ENCODE assay signal across 6 cellular contexts in genomic region chr2:64925930-64926722, GRCh38.
DNase-seq lines count a peak whose midpoint lies in the region; ATAC-seq, FAIRE-seq and TF ChIP-seq lines count a peak whose summit lies in the region.
"Not testable (repeated sequence)": the region's sequence is repeated elsewhere in the genome, so short reads cannot be mapped to it uniquely, and the experiment has no call there.

No MANE protein-coding gene starts in this region.

- not testable (repeated sequence) for H3K9me3 ChIP-seq in HEK293 (ENCODE audit: control insufficient read depth, insufficient read depth, low read depth, low read length); HepG2 (ENCODE audit: low read length); sigmoid colon
- H3K9me3 ChIP-seq in GM12878 (replicated peaks; ENCODE audit: control insufficient read depth, insufficient read depth, low read length): peaks cover 32% of the 10 kb centered on the region

- not testable (repeated sequence) for TF ChIP-seq CTCF in HEK293 (tag by site-specific recombination; IDR thresholded peaks at IDR 0.05); GM12878 (IDR thresholded peaks at IDR 0.05 in 2 of 3, conservative IDR thresholded peaks at IDR 0.05 in 1 of 3; ENCODE audit: control insufficient read depth in 2 of 3, extremely low read depth in 1 of 3, insufficient read depth in 1 of 3, low read depth in 3 of 3, low read length in 3 of 3); HepG2 (CRISPR knock-in tag; IDR thresholded peaks at IDR 0.05); sigmoid colon (IDR thresholded peaks at IDR 0.05)

- not testable (repeated sequence) for H2AFZ ChIP-seq in GM12878 (ENCODE audit: control insufficient read depth, low read depth, low read length); HepG2 (ENCODE audit: low read length)

- TF ChIP-seq RAD21 in GM12878 (IDR thresholded peaks at IDR 0.05; ENCODE audit: insufficient read depth, low read depth, low read length); HepG2 (CRISPR knock-in tag; IDR thresholded peaks at IDR 0.05): not testable (repeated sequence)

- H3K9ac ChIP-seq in GM12878 (ENCODE audit: control insufficient read depth, insufficient read depth, low read length); HepG2 (ENCODE audit: insufficient read depth, low read depth, low read length): not testable (repeated sequence)

- not testable (repeated sequence) for H4K20me1 ChIP-seq in GM12878 (ENCODE audit: control insufficient read depth, insufficient read depth); HepG2 (ENCODE audit: insufficient read depth, low read length)

- not testable (repeated sequence) for TF ChIP-seq EP300 in GM12878 (IDR thresholded peaks at IDR 0.05; ENCODE audit: borderline replicate concordance in 1 of 2, control insufficient read depth in 1 of 2, low read depth in 2 of 2, low read length in 2 of 2); HepG2 (IDR thresholded peaks at IDR 0.05; ENCODE audit: low read depth in 2 of 2, low read length in 2 of 2); HepG2 (CRISPR knock-in tag; IDR thresholded peaks at IDR 0.05; ENCODE audit: borderline replicate concordance); sigmoid colon (IDR thresholded peaks at IDR 0.05)

- H3K4me1 Mint-ChIP-seq in naive B cell: peaks cover 61 to 89% (median 77%) of the 10 kb centered on the region in 3 donors
- peaks cover 54 to 87% of the 10 kb centered on the region in 2 donors for H3K4me1 Mint-ChIP-seq in stimulated activated naive B cell treated with anti-CD40 and anti-IgM and Interleukin-4, amounts not matched to agents 10 μg/mL and 1 μg/mL and 100 μg/mL, for 72 hours

- H3K27me3 ChIP-seq in GM12878 (replicated peaks in 1 of 2; ENCODE audit: control insufficient read depth in 2 of 2, insufficient read depth in 2 of 2, low read length in 1 of 2); HepG2 (ENCODE audit: control insufficient read depth in 1 of 2, insufficient read depth in 2 of 2, low read length in 2 of 2); sigmoid colon: not testable (repeated sequence)

- 0 out of 2 replicates have a peak overlapping the region, but pooled peaks have one; percentile 9 for H3K4me2 ChIP-seq in GM12878 (ENCODE audit: control insufficient read depth, insufficient read depth)
- H3K4me2 ChIP-seq in HepG2 (ENCODE audit: low read depth, low read length): not testable (repeated sequence)

- POLR2A ChIA-PET in HEK293 (lab: Yijun Ruan, JAX): not testable (repeated sequence)
- POLR2A ChIA-PET in GM12878 (lab: Charles Lee) (interaction anchor here (0.6 to 16.6 kb wide), 2 partner anchors 9 to 14 kb away, joined by 3 to 377 read pairs; no protein-coding TSS in a partner anchor), HepG2 (lab: Yijun Ruan, JAX) (interaction anchor here (0.6 kb wide), 1 partner anchor 145 kb away, joined by 3 read pairs; no protein-coding TSS in a partner anchor)

- peak overlapping the region; percentile 12 to 93 (median 68) for H3K27ac Mint-ChIP-seq in naive B cell
- peak overlapping the region; percentile 95 for H3K27ac Mint-ChIP-seq in stimulated activated naive B cell treated with anti-CD40 and anti-IgM and Interleukin-4, amounts not matched to agents 10 μg/mL and 1 μg/mL and 100 μg/mL, for 72 hours

- H3K79me2 ChIP-seq in GM12878 (ENCODE audit: control insufficient read depth, insufficient read depth, low read length): peaks cover 97% of the 10 kb centered on the region
- not testable (repeated sequence) for H3K79me2 ChIP-seq in HepG2 (ENCODE audit: insufficient read depth, low read length)

- peak overlapping the region in 4 of 8 donors; percentile 40 to 71 (median 48) for H3K4me3 Mint-ChIP-seq in naive B cell
- H3K4me3 Mint-ChIP-seq in stimulated activated naive B cell treated with anti-CD40 and anti-IgM and Interleukin-4, amounts not matched to agents 10 μg/mL and 1 μg/mL and 100 μg/mL, for 72 hours: peak overlapping the region; percentile 68 to 75

- WGBS in GM12878 (ENCODE audit: insufficient coverage, insufficient replicate concordance, low lambda C conversion rate, missing lambda C conversion rate): 97% methylated on average over 2 of the region's 2 CpGs
- 50% methylated on average over 2 of the region's 2 CpGs for WGBS in HepG2 (ENCODE audit: low lambda C conversion rate)
- 92 to 96% methylated on average over 2 of the region's 2 CpGs for WGBS in sigmoid colon, 2 donors

- not testable (repeated sequence) for H3K4me3 ChIP-seq in HEK293 (ENCODE audit: low read depth, low read length); HepG2 (replicated peaks in 1 of 3; ENCODE audit: insufficient read depth in 1 of 3, low read depth in 2 of 3, low read length in 3 of 3); sigmoid colon
- H3K4me3 ChIP-seq in GM12878: peak overlapping the region; percentile 19; the same call in 1 of the 2 replicates

- not testable (repeated sequence) for H3K27ac ChIP-seq in HEK293 (ENCODE audit: extremely low read depth, low read depth, low read length); GM12878 (ENCODE audit: control insufficient read depth, insufficient read depth); HepG2 (ENCODE audit: extremely low read length, insufficient read depth, low read length); sigmoid colon

- not testable (repeated sequence) for FAIRE-seq in GM12878 (lab: Jason Lieb, UNC); HepG2 (lab: Jason Lieb, UNC)

- peaks cover 14 to 30% of the 10 kb centered on the region in 2 donors for H3K36me3 Mint-ChIP-seq in naive B cell
- peaks cover 77 to 83% of the 10 kb centered on the region in 2 donors for H3K36me3 Mint-ChIP-seq in stimulated activated naive B cell treated with anti-CD40 and anti-IgM and Interleukin-4, amounts not matched to agents 10 μg/mL and 1 μg/mL and 100 μg/mL, for 72 hours

- BruUV-seq in GM12878 (replicated peaks; lab: Mats Ljungman, UMichigan); HepG2 (replicated peaks; lab: Mats Ljungman, UMichigan): not testable (repeated sequence)

- SMC1A ChIA-PET in GM12878 (lab: Charles Lee; ENCODE audit: uncharacterized antibody, unreplicated experiment): interaction anchor here (0.6 to 14.1 kb wide), 4 partner anchors 8 to 130 kb away, joined by 3 to 395 read pairs (median 3); no protein-coding TSS in a partner anchor

- not testable (repeated sequence) for H3K27me3 Mint-ChIP-seq in naive B cell; stimulated activated naive B cell treated with anti-CD40 and anti-IgM and Interleukin-4, amounts not matched to agents 10 μg/mL and 1 μg/mL and 100 μg/mL, for 72 hours

- not testable (repeated sequence) for TF ChIP-seq POLR2A in GM12878 (IDR thresholded peaks at IDR 0.05; ENCODE audit: low read depth, low read length); HepG2 (IDR thresholded peaks at IDR 0.05; ENCODE audit: insufficient read depth in 1 of 2, low read depth in 2 of 2, low read length in 2 of 2); sigmoid colon (IDR thresholded peaks at IDR 0.05)

- not testable (repeated sequence) for H3K36me3 ChIP-seq in HEK293 (ENCODE audit: control insufficient read depth in 2 of 2, insufficient read depth in 1 of 2, low read length in 2 of 2); HepG2 (replicated peaks in 1 of 2; ENCODE audit: control insufficient read depth in 1 of 2, insufficient read depth in 2 of 2, low read length in 2 of 2); sigmoid colon
- H3K36me3 ChIP-seq in GM12878 (ENCODE audit: control insufficient read depth in 2 of 2, insufficient read depth in 2 of 2, low read length in 1 of 2): peaks cover 16 to 20% of the 10 kb centered on the region in 2 experiments

- not testable (repeated sequence) for ATAC-seq in GM12878; HepG2; naive B cell (ENCODE audit: low read depth in 2 of 2)
- ATAC-seq in stimulated activated naive B cell treated with anti-CD40 and anti-IgM and Interleukin-4, amounts not matched to agents 10 μg/mL and 1 μg/mL and 100 μg/mL, for 72 hours (replicated peaks): peak; percentile 29 to 65

- H3K4me1 ChIP-seq in HEK293 (ENCODE audit: control insufficient read depth, insufficient read depth, low read length); sigmoid colon: not testable (repeated sequence)
- peaks cover 27% of the 10 kb centered on the region for H3K4me1 ChIP-seq in GM12878 (ENCODE audit: control insufficient read depth, insufficient read depth, low read length)
- peaks cover 32% of the 10 kb centered on the region for H3K4me1 ChIP-seq in HepG2 (ENCODE audit: insufficient read depth, low read length)

- peaks cover 0 to 15% (median 9%) of the 10 kb centered on the region in 7 donors for H3K9me3 Mint-ChIP-seq in naive B cell
- peaks cover 20 to 21% of the 10 kb centered on the region in 2 donors for H3K9me3 Mint-ChIP-seq in stimulated activated naive B cell treated with anti-CD40 and anti-IgM and Interleukin-4, amounts not matched to agents 10 μg/mL and 1 μg/mL and 100 μg/mL, for 72 hours

- in situ Hi-C loops in GM12878 (cut with MboI); HepG2 (cut with HindIII; ENCODE audit: extremely low pct_ligation_motif_present, low pct_unique_long_range_greater_than_20kb): not testable (repeated sequence)

- intact Hi-C loops in GM12878 (cut with micrococcal nuclease; ENCODE audit: unreplicated experiment); HepG2 (cut with micrococcal nuclease; ENCODE audit: unreplicated experiment); sigmoid colon (cut with DNase I): not testable (repeated sequence)

- DNase-seq in GM12878 (ENCODE audit: low read depth, low spot score); HepG2 (ENCODE audit: low spot score); naive B cell; stimulated activated naive B cell treated with anti-CD40 and anti-IgM and Interleukin-4, amounts not matched to agents 10 μg/mL and 1 μg/mL and 100 μg/mL, for 72 hours: not testable (repeated sequence)
- peak; percentile 5 for DNase-seq in sigmoid colon

- RAD21 ChIA-PET in GM12878 (lab: Charles Lee; ENCODE audit: unreplicated experiment): interaction anchor here (13.2 kb wide), 1 partner anchor 11 kb away, joined by 389 read pairs; no protein-coding TSS in a partner anchor

- CTCF ChIA-PET in HEK293 (lab: Yijun Ruan, JAX) (interaction anchor here (0.8 kb wide), 1 partner anchor 8 kb away, joined by 4 read pairs; no protein-coding TSS in a partner anchor), GM12878 (lab: Yijun Ruan, JAX) (interaction anchor here (0.7 to 0.8 kb wide), 2 partner anchors 60 to 62 kb away, joined by 3 read pairs; no protein-coding TSS in a partner anchor)
- CTCF ChIA-PET in HepG2 (lab: Yijun Ruan, JAX; ENCODE audit: low intra/inter-chr PET ratio, low total read pairs): not testable (repeated sequence)
